ENCODE assay signal across 29 cellular contexts in genomic region chr2:75077909-75078308, GRCh38.
"Had no signal": no experiment of that assay in that cellular context is flagged by ENCODE, and none has a peak within 500 bp of the region (broad histone marks: within the 10 kb centered on the region; RNA-seq: fewer than 3 reads in every experiment).

No MANE protein-coding gene starts in this region.

- H3K79me2 ChIP-seq: hepatocyte, parathyroid adenoma had no signal

- H3K27ac ChIP-seq: dorsolateral prefrontal cortex, epithelial cell of prostate, gastrocnemius medialis, heart left ventricle, hepatocyte, parathyroid adenoma, prostate gland, right atrium auricular region, suprapubic skin, transverse colon, upper lobe of right lung, uterus had no signal

- H3K4me1 ChIP-seq: heart left ventricle, parathyroid adenoma, prostate gland, right atrium auricular region, suprapubic skin, transverse colon, upper lobe of right lung, uterus had no signal

- H3K27me3 Mint-ChIP-seq: memory B cell; stimulated activated naive CD8-positive, alpha-beta T cell treated with anti-CD3 and anti-CD28 coated beads, Interleukin-15, amount 100 ng/mL, for 72 hours had no signal

- H3K36me3 ChIP-seq: gastrocnemius medialis, heart left ventricle, prostate gland, right atrium auricular region, suprapubic skin, transverse colon, upper lobe of right lung, uterus had no signal

- FAIRE-seq: kidney had no signal

- H3K27me3 ChIP-seq: dorsolateral prefrontal cortex, gastrocnemius medialis, heart left ventricle, hepatocyte, right atrium auricular region, suprapubic skin, transverse colon, upper lobe of right lung, uterus had no signal

- H3K4me3 Mint-ChIP-seq: endodermal cell; memory B cell; natural killer cell; stimulated activated naive CD8-positive, alpha-beta T cell treated with anti-CD3 and anti-CD28 coated beads, Interleukin-15, amount 100 ng/mL, for 72 hours had no signal

- H3K9ac ChIP-seq: parathyroid adenoma had no signal

- H3K27ac Mint-ChIP-seq: endodermal cell; memory B cell; natural killer cell; stimulated activated naive CD8-positive, alpha-beta T cell treated with anti-CD3 and anti-CD28 coated beads, Interleukin-15, amount 100 ng/mL, for 72 hours had no signal

- DNase-seq: dorsolateral prefrontal cortex; effector CD4-positive, alpha-beta T cell; endodermal cell; foreskin fibroblast; gastrocnemius medialis; heart left ventricle; kidney; natural killer cell; stimulated activated CD4-positive, alpha-beta T cell treated with anti-CD3 and anti-CD28 coated beads, Interleukin-12 subunit alpha, Interleukin-12 subunit beta, amount 100 ng/mL, for 4 hours; stimulated activated CD4-positive, alpha-beta T cell treated with anti-CD3 and anti-CD28 coated beads, Interleukin-1b, Interleukin-23, amount 100 ng/mL, for 48 hours; stimulated activated CD4-positive, alpha-beta T cell treated with anti-CD3 and anti-CD28 coated beads, Interleukin-4, amount 100 ng/mL, for 1 hour; stimulated activated CD8-positive, alpha-beta memory T cell treated with anti-CD3 and anti-CD28 coated beads, Interleukin-4, amount 100 ng/mL, for 48 hours; stimulated activated naive CD4-positive, alpha-beta T cell; stimulated activated naive CD8-positive, alpha-beta T cell treated with anti-CD3 and anti-CD28 coated beads, Interleukin-15, amount 100 ng/mL, for 72 hours; transverse colon; upper lobe of right lung; uterus had no signal

- H2AFZ ChIP-seq: hepatocyte, parathyroid adenoma had no signal

- H3K4me3 ChIP-seq: dorsolateral prefrontal cortex, gastrocnemius medialis, heart left ventricle, hepatocyte, lung, prostate gland, right atrium auricular region, smooth muscle cell, suprapubic skin, transverse colon, upper lobe of right lung, uterus had no signal

- H3K4me1 Mint-ChIP-seq: memory B cell; natural killer cell; stimulated activated naive CD8-positive, alpha-beta T cell treated with anti-CD3 and anti-CD28 coated beads, Interleukin-15, amount 100 ng/mL, for 72 hours had no signal

- H3K36me3 Mint-ChIP-seq: natural killer cell had no signal

- ATAC-seq: esophagus mucosa; gastrocnemius medialis; heart left ventricle; left lobe of liver; natural killer cell; sciatic nerve; stimulated activated naive CD8-positive, alpha-beta T cell treated with anti-CD3 and anti-CD28 coated beads, Interleukin-15, amount 100 ng/mL, for 72 hours; upper lobe of right lung had no signal

- H3K9me3 ChIP-seq: gastrocnemius medialis, heart left ventricle, prostate gland, right atrium auricular region, suprapubic skin, transverse colon, upper lobe of right lung, uterus had no signal

- H3K9me3 Mint-ChIP-seq: endodermal cell, memory B cell, natural killer cell had no signal

- H3K4me2 ChIP-seq: hepatocyte, smooth muscle cell had no signal
